In the genomic region with DNA sequence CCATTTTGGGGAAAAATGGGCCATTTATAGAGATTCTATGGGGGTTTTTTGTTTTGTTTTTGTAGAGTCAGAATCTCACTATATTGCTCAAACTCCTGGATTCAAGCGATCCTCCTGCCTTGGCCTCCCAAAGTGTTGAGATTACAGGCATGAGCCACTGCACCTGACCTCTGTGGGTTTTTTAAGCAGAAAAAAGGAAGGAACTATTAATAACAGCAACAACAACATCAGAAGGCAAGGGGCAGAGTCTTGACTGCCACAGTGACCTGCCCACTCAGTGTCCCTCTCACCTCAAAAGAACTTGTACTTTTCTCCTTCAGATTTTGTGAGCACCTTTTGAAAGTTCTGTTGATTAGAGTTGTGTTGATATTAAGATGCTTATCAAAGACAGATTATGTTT, we compare ENCODE assay signal across 17 cellular contexts. TPM values are rescaled to one million over a fixed set of nuclear protein-coding genes. Genes with fewer than 3 reads are reported as not detected.
A peak's percentile ranks its signal among the peaks of the same experiment; 100 is the strongest.
DNase-seq lines count a peak whose midpoint lies in the region; ATAC-seq and TF ChIP-seq lines count a peak whose summit lies in the region.
"Had no signal": no experiment of that assay in that cellular context is flagged by ENCODE, and none has a peak within 500 bp of the region (broad histone marks: within the 10 kb centered on the region; RNA-seq: fewer than 3 reads in every experiment).

No MANE protein-coding gene starts in this region.

- H3K36me3 ChIP-seq in BLaER1 = no peaks in the 10 kb centered on the region
- H3K36me3 ChIP-seq in effector memory CD4-positive, alpha-beta T cell (ENCODE audit: control insufficient read depth, insufficient read depth, low read length) = no peaks in the 10 kb centered on the region

- H4K20me1 ChIP-seq in BLaER1 = no peaks in the 10 kb centered on the region

- peaks cover 8% of the 10 kb centered on the region; the same call in 1 of the 2 replicates for H3K9me3 ChIP-seq in BLaER1
- no peaks in the 10 kb centered on the region for H3K9me3 ChIP-seq in effector memory CD4-positive, alpha-beta T cell (ENCODE audit: control insufficient read depth, low read length)

- no peak for TF ChIP-seq CTCF in activated B cell treated with CpG ODN at 0.5 μM for 24 hours (IDR thresholded peaks at IDR 0.05)

- 0 out of 2 replicates have a peak overlapping the region, but pooled peaks have one; percentile 24 for H3K4me2 ChIP-seq in BLaER1
- H3K4me2 ChIP-seq: KMS-11 had no signal

- H3K4me3 Mint-ChIP-seq in activated B cell treated with CpG ODN at 0.5 μM for 24 hours = no peak overlapping the region
- H3K4me3 Mint-ChIP-seq: activated naive CD8-positive, alpha-beta T cell treated with anti-CD3 and anti-CD28 coated beads for 36 hours; endodermal cell had no signal

- peaks cover 79% of the 10 kb centered on the region for H3K27me3 Mint-ChIP-seq in activated B cell treated with CpG ODN at 0.5 μM for 24 hours
- H3K27me3 Mint-ChIP-seq: activated naive CD8-positive, alpha-beta T cell treated with anti-CD3 and anti-CD28 coated beads for 36 hours had no signal

- intact Hi-C loops in activated B cell treated with CpG ODN at 0.5 μM for 24 hours (cut with micrococcal nuclease) = no loop called here

- H3K9me3 Mint-ChIP-seq in activated B cell treated with CpG ODN at 0.5 μM for 24 hours = peaks cover 4% of the 10 kb centered on the region
- H3K9me3 Mint-ChIP-seq in activated naive CD4-positive, alpha-beta T cell treated with anti-CD3 and anti-CD28 coated beads, Interleukin-2, amount 50 U/mL, for 72 hours = no peaks in the 10 kb centered on the region
- H3K9me3 Mint-ChIP-seq: activated naive CD8-positive, alpha-beta T cell treated with anti-CD3 and anti-CD28 coated beads for 36 hours; endodermal cell had no signal

- no peak for DNase-seq in activated B cell treated with CpG ODN at 0.5 μM for 24 hours
- no peak for DNase-seq in effector memory CD4-positive, alpha-beta T cell
- DNase-seq in activated naive CD4-positive, alpha-beta T cell treated with anti-CD3 and anti-CD28 coated beads, Interleukin-2, amount 50 U/mL, for 72 hours (ENCODE audit: low spot score in 2 of 2) = no peak
- no peak for DNase-seq in iPS-NIHi11 (ENCODE audit: low spot score)
- DNase-seq: activated naive CD8-positive, alpha-beta T cell treated with anti-CD3 and anti-CD28 coated beads for 36 hours; endodermal cell; foreskin keratinocyte; mesendoderm; NCI-H1694 treated with DMSO at 0.1 percent for 48 hours; NCI-H526 treated with DMSO at 0.1 percent for 48 hours; nucleus accumbens; Right ventricle myocardium superior had no signal

- H3K4me1 Mint-ChIP-seq in activated B cell treated with CpG ODN at 0.5 μM for 24 hours = peaks cover 7% of the 10 kb centered on the region

- no peaks in the 10 kb centered on the region for H3K27me3 ChIP-seq in BLaER1
- H3K27me3 ChIP-seq in effector memory CD4-positive, alpha-beta T cell (replicated peaks; ENCODE audit: control insufficient read depth, insufficient read depth, low read length, poor library complexity, severe bottlenecking) = no peaks in the 10 kb centered on the region
- H3K27me3 ChIP-seq: foreskin keratinocyte had no signal

- no peak overlapping the region for H3K9ac ChIP-seq in BLaER1
- H3K9ac ChIP-seq: KMS-11 had no signal

- no peaks in the 10 kb centered on the region for H3K36me3 Mint-ChIP-seq in activated B cell treated with CpG ODN at 0.5 μM for 24 hours (ENCODE audit: low read depth)
- no peaks in the 10 kb centered on the region for H3K36me3 Mint-ChIP-seq in activated naive CD4-positive, alpha-beta T cell treated with anti-CD3 and anti-CD28 coated beads, Interleukin-2, amount 50 U/mL, for 72 hours

- CTCF ChIA-PET in activated B cell treated with CpG ODN at 0.5 μM for 24 hours (lab: Charles Lee) = no interaction called here

- ATAC-seq in GM19025 (IDR thresholded peaks at IDR 0.05; ENCODE audit: low read depth, unreplicated experiment) (peak; percentile 37), HG03354 (IDR thresholded peaks at IDR 0.05; ENCODE audit: poor library complexity, severe bottlenecking, unreplicated experiment) (peak; percentile 37), activated B cell treated with CpG ODN at 0.5 μM for 24 hours (ENCODE audit: low read depth) (no peak), GM19455 (IDR thresholded peaks at IDR 0.05; ENCODE audit: unreplicated experiment) (no peak)
- ATAC-seq in activated naive CD4-positive, alpha-beta T cell treated with anti-CD3 and anti-CD28 coated beads, Interleukin-2, amount 50 U/mL, for 72 hours = no peak
- ATAC-seq: foreskin keratinocyte had no signal

- no peak overlapping the region for H3K27ac ChIP-seq in BLaER1
- no peak overlapping the region for H3K27ac ChIP-seq in effector memory CD4-positive, alpha-beta T cell (ENCODE audit: insufficient read depth, low read length, poor library complexity, severe bottlenecking)
- H3K27ac ChIP-seq: foreskin keratinocyte, KMS-11 had no signal

- H3K27ac Mint-ChIP-seq in activated B cell treated with CpG ODN at 0.5 μM for 24 hours = peak overlapping the region; percentile 6
- H3K27ac Mint-ChIP-seq in activated naive CD4-positive, alpha-beta T cell treated with anti-CD3 and anti-CD28 coated beads, Interleukin-2, amount 50 U/mL, for 72 hours = no peak overlapping the region
- H3K27ac Mint-ChIP-seq: activated naive CD8-positive, alpha-beta T cell treated with anti-CD3 and anti-CD28 coated beads for 36 hours; endodermal cell had no signal

- POLR2A ChIA-PET in activated B cell treated with CpG ODN at 0.5 μM for 24 hours (lab: Charles Lee) = no interaction called here

- peaks cover 19% of the 10 kb centered on the region for H3K4me1 ChIP-seq in BLaER1
- peaks cover 11% of the 10 kb centered on the region for H3K4me1 ChIP-seq in effector memory CD4-positive, alpha-beta T cell (ENCODE audit: control insufficient read depth, insufficient read depth, low read length, poor library complexity, severe bottlenecking)

- H3K4me3 ChIP-seq in BLaER1 = no peak overlapping the region
- H3K4me3 ChIP-seq in effector memory CD4-positive, alpha-beta T cell (ENCODE audit: insufficient read depth, low read depth, low read length, poor library complexity, severe bottlenecking) = no peak overlapping the region

RNA-seq across cellular contexts. Expression of a gene that starts 48.1 kb away (rescaled TPM):
- 0.22 TPM in 1 of 2 replicates, not detected in the other for total RNA-seq in activated B cell treated with CpG ODN at 0.5 μM for 24 hours
- total RNA-seq in activated naive CD4-positive, alpha-beta T cell treated with anti-CD3 and anti-CD28 coated beads, Interleukin-2, amount 50 U/mL, for 72 hours = 10 to 100 TPM; 15.5 to 26.4 TPM

Comparison
In these comparisons a context has a peak if more than half of its experiments do, and no peak if none do; other contexts are left out.
1. ATAC-seq: peak in GM19025 (single experiment) and HG03354 (single experiment); none in activated B cell treated with CpG ODN at 0.5 μM for 24 hours (single experiment), GM19455 (single experiment) and activated naive CD4-positive, alpha-beta T cell treated with anti-CD3 and anti-CD28 coated beads, Interleukin-2, amount 50 U/mL, for 72 hours (0 of 2).
2. RNA of a gene that starts 48.1 kb away (total RNA-seq): 15.5 to 26.4 TPM in activated naive CD4-positive, alpha-beta T cell treated with anti-CD3 and anti-CD28 coated beads, Interleukin-2, amount 50 U/mL, for 72 hours; 0.22 TPM in activated B cell treated with CpG ODN at 0.5 μM for 24 hours; every median in the first group is over 10 times any median in the second.